22 cellular contexts compared by ENCODE assay signal in genomic region chr6:6709106-6709505, GRCh38.
"Had no signal": no experiment of that assay in that cellular context is flagged by ENCODE, and none has a peak within 500 bp of the region (broad histone marks: within the 10 kb centered on the region; RNA-seq: fewer than 3 reads in every experiment).

No MANE protein-coding gene starts in this region.

- H3K27me3 ChIP-seq: MG63, SJSA1 had no signal

- H3K9me3 ChIP-seq: MG63, SJSA1 had no signal

- H3K4me3 ChIP-seq: MG63, SJSA1, SK-N-MC had no signal

- DNase-seq: Karpas-422, KG1, MG63, NCI-H1092, NCI-H1105 treated with DMSO at 0.1 percent for 48 hours, NCI-H1436, NCI-H187, NCI-H2029, NCI-H2081 treated with DMSO at 0.1 percent for 48 hours, NCI-H2171, NCI-H226, NCI-H446, NCI-H510A, NCI-H524 treated with DMSO at 0.1 percent for 48 hours, NCI-H69, NCI-H774, Right ventricle myocardium superior, RPMI8226, SIG-M5 had no signal

- H3K36me3 ChIP-seq: MG63, SJSA1 had no signal

- H3K27ac ChIP-seq: HL-60, SJSA1, SK-N-MC had no signal
